Comparison of ENCODE assay signal across 1 cellular context in genomic region chr14:59482471-59483331, GRCh38.
A peak's percentile ranks its signal among the peaks of the same experiment; 100 is the strongest.
TF ChIP-seq lines count a peak whose summit lies in the region.

No MANE protein-coding gene starts in this region.

TF ChIP-seq in HepG2, 621 proteins besides CTCF, POLR2A, EP300 and RAD21:
- TF ChIP-seq GFI1 (CRISPR knock-in tag; IDR thresholded peaks at IDR 0.05; ENCODE audit: borderline replicate concordance) (no peak), KDM1A (CRISPR knock-in tag; IDR thresholded peaks at IDR 0.05) (0 out of 2 replicates have a peak, but pooled peaks have one; percentile 48), ZNF768 (CRISPR knock-in tag; IDR thresholded peaks at IDR 0.05) (peak; percentile 34; the same call in 1 of the 2 replicates), ZNF264 (CRISPR knock-in tag; IDR thresholded peaks at IDR 0.05) (no peak), NFE2L2 (IDR thresholded peaks at IDR 0.05; ENCODE audit: low read length) (0 out of 2 replicates have a peak, but pooled peaks have one; percentile 35), NR2F2 (IDR thresholded peaks at IDR 0.05; ENCODE audit: borderline replicate concordance, low read depth) (0 out of 2 replicates have a peak, but pooled peaks have one; percentile 2)
